17 cellular contexts compared by ENCODE assay signal in the genomic region with DNA sequence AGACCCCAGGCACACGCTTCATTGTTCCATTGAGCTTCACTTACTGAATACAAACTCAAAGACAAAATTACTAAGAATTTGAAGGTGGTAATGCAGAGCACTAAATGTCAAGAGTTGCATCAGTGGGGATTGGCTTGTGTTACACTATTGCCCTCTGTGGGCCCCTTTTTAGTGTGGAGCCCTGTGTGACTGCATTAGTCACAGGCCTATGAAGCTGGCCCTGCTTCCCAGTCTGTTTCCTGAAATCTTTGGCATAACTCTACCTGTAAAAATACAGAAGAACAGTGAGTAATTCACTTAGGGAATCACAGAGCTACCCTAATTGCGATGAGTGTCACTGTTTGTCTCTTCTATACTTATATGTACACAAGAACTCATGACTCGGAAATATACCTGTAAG. TPM values are rescaled to one million over a fixed set of nuclear protein-coding genes. Genes with fewer than 3 reads are reported as not detected.
A peak's percentile ranks its signal among the peaks of the same experiment; 100 is the strongest.
DNase-seq lines count a peak whose midpoint lies in the region; ATAC-seq, FAIRE-seq and TF ChIP-seq lines count a peak whose summit lies in the region.
"Had no signal": no experiment of that assay in that cellular context is flagged by ENCODE, and none has a peak within 500 bp of the region (broad histone marks: within the 10 kb centered on the region; RNA-seq: fewer than 3 reads in every experiment).

No MANE protein-coding gene starts in this region.

- no peaks in the 10 kb centered on the region for H4K20me1 ChIP-seq in PC-3 (ENCODE audit: low read length)

- peaks cover 35% of the 10 kb centered on the region for H3K4me1 Mint-ChIP-seq in type B pancreatic cell (ENCODE audit: unreplicated experiment)
- H3K4me1 Mint-ChIP-seq: activated naive CD4-positive, alpha-beta T cell treated with anti-CD3 and anti-CD28 coated beads, Interleukin-2, amount 10 ng/mL, durations not matched to agents 7 days and 5 days; CD4-positive, CD25-positive, alpha-beta regulatory T cell had no signal

- H3K4me2 ChIP-seq in PC-3 (ENCODE audit: low read length), result peak overlapping the region; percentile 55

- no peaks in the 10 kb centered on the region for H3K27me3 ChIP-seq in PC-3 (ENCODE audit: low read length)
- H3K27me3 ChIP-seq: testis had no signal

- H3K9ac ChIP-seq in PC-3 (ENCODE audit: low read length), result no peak overlapping the region
- H3K9ac ChIP-seq in kidney (ENCODE audit: low read length in 2 of 2), result no peak overlapping the region

- POLR2A ChIA-PET in PC-3 (lab: Charles Lee; ENCODE audit: unreplicated experiment), result interaction anchor here (0.6 to 1.3 kb wide), 4 partner anchors 23 to 598 kb away, joined by 4 to 40 read pairs (median 12); no protein-coding TSS in a partner anchor

- peaks cover 16% of the 10 kb centered on the region for H3F3A ChIP-seq in PC-3 (ENCODE audit: low read length, unreplicated experiment)

- H3K4me1 ChIP-seq in PC-3 (ENCODE audit: insufficient read depth, low read length) (peaks cover 91% of the 10 kb centered on the region), mucosa of descending colon (ENCODE audit: low read depth) (no peaks in the 10 kb centered on the region), kidney (ENCODE audit: control insufficient read depth in 1 of 2, insufficient read depth in 1 of 2, low read depth in 1 of 2, low read length in 2 of 2) (peaks cover 0 to 3% of the 10 kb centered on the region in 2 donors)

- FAIRE-seq in kidney (lab: Jason Lieb, UNC), result no peak
- FAIRE-seq: colon, islet of Langerhans had no signal

- H3K4me3 ChIP-seq in PC-3 (ENCODE audit: low read length) (no peak overlapping the region), mucosa of descending colon (no peak overlapping the region), kidney (ENCODE audit: low read length in 2 of 2) (no peak overlapping the region)
- H3K4me3 ChIP-seq: testis had no signal

- H3K4me3 Mint-ChIP-seq in type B pancreatic cell, result no peak overlapping the region
- H3K4me3 Mint-ChIP-seq: activated naive CD4-positive, alpha-beta T cell treated with anti-CD3 and anti-CD28 coated beads, Interleukin-2, amount 10 ng/mL, durations not matched to agents 7 days and 5 days; CD4-positive, CD25-positive, alpha-beta regulatory T cell had no signal

- H3K27me3 Mint-ChIP-seq in type B pancreatic cell, result no peaks in the 10 kb centered on the region

- no peaks in the 10 kb centered on the region for H3K9me3 Mint-ChIP-seq in type B pancreatic cell
- H3K9me3 Mint-ChIP-seq: activated naive CD4-positive, alpha-beta T cell treated with anti-CD3 and anti-CD28 coated beads, Interleukin-2, amount 10 ng/mL, durations not matched to agents 7 days and 5 days; CD4-positive, CD25-positive, alpha-beta regulatory T cell had no signal

- CTCF ChIA-PET in PC-3 (lab: Charles Lee), result interaction anchor here (0.6 to 1.2 kb wide), 8 partner anchors 17 to 273 kb away, joined by 3 to 13 read pairs (median 3); no protein-coding TSS in a partner anchor

- no TSS peak for BruUV-seq in PC-3 (replicated peaks; lab: Mats Ljungman, UMichigan)

- peak overlapping the region; percentile 61 for H3K27ac ChIP-seq in PC-3 (ENCODE audit: low read length)
- H3K27ac ChIP-seq in kidney (ENCODE audit: low read depth in 2 of 2, low read length in 2 of 2), result no peak overlapping the region
- H3K27ac ChIP-seq: testis had no signal

- TF ChIP-seq CTCF in PC-3 (conservative IDR thresholded peaks at IDR 0.05; ENCODE audit: low read depth, low read length), result peak; percentile 51
- no peak for TF ChIP-seq CTCF in mucosa of descending colon (IDR thresholded peaks at IDR 0.05)
- TF ChIP-seq CTCF in kidney (IDR thresholded peaks at IDR 0.05; ENCODE audit: borderline replicate concordance, extremely low read depth, insufficient read depth), result no peak
- TF ChIP-seq CTCF in type B pancreatic cell (conservative IDR thresholded peaks at IDR 0.05), result no peak

- no peaks in the 10 kb centered on the region for H3K9me2 ChIP-seq in PC-3 (replicated peaks; ENCODE audit: low read length)

- H3K27ac Mint-ChIP-seq in type B pancreatic cell, result no peak overlapping the region
- H3K27ac Mint-ChIP-seq: activated naive CD4-positive, alpha-beta T cell treated with anti-CD3 and anti-CD28 coated beads, Interleukin-2, amount 10 ng/mL, durations not matched to agents 7 days and 5 days; CD4-positive, CD25-positive, alpha-beta regulatory T cell had no signal

- intact Hi-C loops in PC-3 (cut with micrococcal nuclease), result loop anchor here (1.0 to 5.0 kb wide), 3 partner anchors 74 to 179 kb away; no protein-coding TSS in a partner anchor
- intact Hi-C loops in mucosa of descending colon (cut with DNase I, micrococcal nuclease), result no loop called here
- intact Hi-C loops in kidney (cut with DNase I), result no loop called here

- no peaks in the 10 kb centered on the region for H3K36me3 Mint-ChIP-seq in type B pancreatic cell
- H3K36me3 Mint-ChIP-seq: activated naive CD4-positive, alpha-beta T cell treated with anti-CD3 and anti-CD28 coated beads, Interleukin-2, amount 10 ng/mL, durations not matched to agents 7 days and 5 days; CD4-positive, CD25-positive, alpha-beta regulatory T cell had no signal

- peak; percentile 78 for DNase-seq in ELR (ENCODE audit: low read depth)
- peak; percentile 93 for DNase-seq in PC-3
- peak; percentile 88 for DNase-seq in dermis blood vessel endothelial cell
- DNase-seq in mucosa of descending colon, result no peak
- DNase-seq in kidney, result no peak
- DNase-seq in type B pancreatic cell (ENCODE audit: extremely low spot score, unreplicated experiment), result no peak
- DNase-seq: activated naive CD4-positive, alpha-beta T cell treated with anti-CD3 and anti-CD28 coated beads, Interleukin-2, amount 10 ng/mL, durations not matched to agents 7 days and 5 days; CD4-positive, CD25-positive, alpha-beta regulatory T cell; foreskin melanocyte; NCI-H1048; T-helper 9 cell; testis had no signal

- H2AFZ ChIP-seq in PC-3 (ENCODE audit: low read length), result no peak overlapping the region

- peaks cover 11% of the 10 kb centered on the region; the same call in 1 of the 2 replicates for H3K79me2 ChIP-seq in PC-3 (ENCODE audit: low read length)

- H3K36me3 ChIP-seq in PC-3 (ENCODE audit: low read depth, low read length) (no peaks in the 10 kb centered on the region), mucosa of descending colon (ENCODE audit: low read depth) (no peaks in the 10 kb centered on the region), kidney (ENCODE audit: control insufficient read depth in 1 of 2, insufficient read depth in 2 of 2, low read length in 2 of 2) (no peaks in the 10 kb centered on the region)

- ATAC-seq in PC-3 (peak; percentile 54), mucosa of descending colon (peak; percentile 69), HG03039 (IDR thresholded peaks at IDR 0.05; ENCODE audit: unreplicated experiment) (no peak), GM21526 (IDR thresholded peaks at IDR 0.05; ENCODE audit: low FRiP score, unreplicated experiment) (no peak)

- no peaks in the 10 kb centered on the region for H3K9me3 ChIP-seq in PC-3 (ENCODE audit: low read length)
- no peaks in the 10 kb centered on the region for H3K9me3 ChIP-seq in mucosa of descending colon
- no peaks in the 10 kb centered on the region for H3K9me3 ChIP-seq in kidney (ENCODE audit: control insufficient read depth in 1 of 2, low read length in 2 of 2)
- H3K9me3 ChIP-seq: testis had no signal

RNA-seq across cellular contexts. Expression of gene CALM2, which starts 18.8 kb away (rescaled TPM):
- total RNA-seq in PC-3 (2014; rRNA removed), result 382 and 393 TPM in 2 replicates
- 561 and 684 TPM in 2 replicates for total RNA-seq in dermis blood vessel endothelial cell
- total RNA-seq in mucosa of descending colon, result 100 to 1,000 TPM; 576 to 657 (median 608) TPM
- total RNA-seq in kidney, result 576 TPM
- 633 TPM for polyA plus RNA-seq in kidney (ENCODE audit: insufficient read depth, low read depth, low replicate concordance)
- 463 and 627 TPM in 2 replicates for total RNA-seq in type B pancreatic cell (ENCODE audit: low replicate concordance)

RNA-seq across cellular contexts. Expression of gene STPG4, which starts 40.0 kb away (rescaled TPM):
- total RNA-seq in PC-3 (2014; rRNA removed), result 2.4 TPM in 1 of 2 replicates, not detected in the other
- total RNA-seq in dermis blood vessel endothelial cell, result 0.14 TPM in 1 of 2 replicates, not detected in the other
- total RNA-seq in mucosa of descending colon, result under 1 TPM in 2 of 3 donors, not detected in 1; 0.46 to 0.63 TPM
- total RNA-seq in kidney, result not detected
- not detected for polyA plus RNA-seq in kidney (ENCODE audit: insufficient read depth, low read depth, low replicate concordance)
- 0.36 TPM in 1 of 2 replicates, not detected in the other for total RNA-seq in type B pancreatic cell (ENCODE audit: low replicate concordance)
- polyA plus RNA-seq: CD4-positive, CD25-positive, alpha-beta regulatory T cell; neural cell had no signal

Comparison
In these comparisons a context has a peak if more than half of its experiments do, and no peak if none do; other contexts are left out.
1. DNase-seq: peak in ELR (single experiment), PC-3 (single experiment) and dermis blood vessel endothelial cell (single experiment); none in mucosa of descending colon (0 of 3), kidney (single experiment) and type B pancreatic cell (single experiment).
2. ATAC-seq: peak in PC-3 (single experiment) and mucosa of descending colon (single experiment); none in HG03039 (single experiment) and GM21526 (single experiment).